In genomic region chr1:180899262-180899661, GRCh38 we compare ENCODE assay signal across 19 cellular contexts. TPM values are rescaled to one million over a fixed set of nuclear protein-coding genes. Genes with fewer than 3 reads are reported as not detected.
DNase-seq lines count a peak whose midpoint lies in the region; ATAC-seq and TF ChIP-seq lines count a peak whose summit lies in the region.
"Had no signal": no experiment of that assay in that cellular context is flagged by ENCODE, and none has a peak within 500 bp of the region (broad histone marks: within the 10 kb centered on the region; RNA-seq: fewer than 3 reads in every experiment).

No MANE protein-coding gene starts in this region.

- intact Hi-C loops in activated CD4-positive, alpha-beta T cell treated with anti-CD3 and anti-CD28 coated beads, Interleukin-2, amount 10 ng/mL, durations not matched to agents 24 days and 14 days (cut with micrococcal nuclease) = no loop called here

- no peaks in the 10 kb centered on the region for H3K36me3 Mint-ChIP-seq in activated CD4-positive, alpha-beta T cell treated with anti-CD3 and anti-CD28 coated beads, Interleukin-2, amount 10 ng/mL, durations not matched to agents 24 days and 14 days (ENCODE audit: low read depth)
- no peaks in the 10 kb centered on the region; a peak in 1 of 7 replicates for H3K36me3 Mint-ChIP-seq in H9 (ENCODE audit: insufficient read depth in 1 of 3, low read depth in 3 of 3)
- H3K36me3 Mint-ChIP-seq in endothelial cell (ENCODE audit: low read depth, unreplicated experiment) = peaks cover 23% of the 10 kb centered on the region

- ATAC-seq in HG02938 (IDR thresholded peaks at IDR 0.05; ENCODE audit: unreplicated experiment) = no peak

- H3K14ac ChIP-seq in H9 (ENCODE audit: insufficient read depth, low read length) = peak overlapping the region; percentile 26; the same call in 1 of the 2 replicates
- H3K14ac ChIP-seq in neuronal stem cell (ENCODE audit: low read length) = peak overlapping the region; percentile 2

- H3K27me3 ChIP-seq in H9 (ENCODE audit: insufficient read depth, low read length) (no peaks in the 10 kb centered on the region), neuronal stem cell (ENCODE audit: control insufficient read depth in 3 of 3, insufficient read depth in 3 of 3, low read depth in 1 of 3, low read length in 3 of 3) (no peaks in the 10 kb centered on the region), suprapubic skin (no peaks in the 10 kb centered on the region)
- H3K27me3 ChIP-seq: BLaER1, SJCRH30 had no signal

- H2BK120ac ChIP-seq in H9 (ENCODE audit: low read depth, low read length, poor library complexity, severe bottlenecking) (no peak overlapping the region), neuronal stem cell (ENCODE audit: low read depth, low read length) (no peak overlapping the region)

- H2BK15ac ChIP-seq in H9 (ENCODE audit: low read depth, low read length) (no peak overlapping the region), neuronal stem cell (ENCODE audit: low read length) (no peak overlapping the region)

- H2AFZ ChIP-seq in H9 (ENCODE audit: low read length) = no peak overlapping the region
- H2AFZ ChIP-seq in neuronal stem cell (ENCODE audit: low read length) = no peak overlapping the region

- H3K9ac ChIP-seq in H9 (ENCODE audit: extremely low read depth, insufficient read length, low read length) (no peak overlapping the region), neuronal stem cell (ENCODE audit: low read depth, low read length, poor library complexity) (no peak overlapping the region)
- H3K9ac ChIP-seq: BLaER1 had no signal

- H3K4me3 Mint-ChIP-seq in activated CD4-positive, alpha-beta T cell treated with anti-CD3 and anti-CD28 coated beads, Interleukin-2, amount 10 ng/mL, durations not matched to agents 24 days and 14 days = no peak overlapping the region
- H3K4me3 Mint-ChIP-seq in H9 (no peak overlapping the region), endothelial cell (ENCODE audit: unreplicated experiment) (no peak overlapping the region)
- H3K4me3 Mint-ChIP-seq: CD4-positive, alpha-beta memory T cell; HFFc6 had no signal

- H2AK5ac ChIP-seq in H9 (ENCODE audit: insufficient read length, low read length) = no peak overlapping the region
- no peak overlapping the region for H2AK5ac ChIP-seq in neuronal stem cell (ENCODE audit: low read depth, low read length)

- no peaks in the 10 kb centered on the region for H3K27me3 Mint-ChIP-seq in activated CD4-positive, alpha-beta T cell treated with anti-CD3 and anti-CD28 coated beads, Interleukin-2, amount 10 ng/mL, durations not matched to agents 24 days and 14 days
- H3K27me3 Mint-ChIP-seq in H9 (ENCODE audit: low read depth) (peaks cover 5% of the 10 kb centered on the region), endothelial cell (ENCODE audit: unreplicated experiment) (peaks cover 19% of the 10 kb centered on the region)

- no peaks in the 10 kb centered on the region for H4K20me1 ChIP-seq in H9 (ENCODE audit: control insufficient read depth, insufficient read depth, insufficient read length)
- H4K20me1 ChIP-seq: BLaER1 had no signal

- H3K23me2 ChIP-seq in H9 (ENCODE audit: insufficient read length, low read depth, low read length, poor library complexity, severe bottlenecking) = no peaks in the 10 kb centered on the region

- no CpG with 5 or more reads among the region's 7 CpGs for WGBS in H9 (ENCODE audit: extremely low coverage, insufficient read length, low lambda C conversion rate)
- no CpG with 5 or more reads among the region's 7 CpGs for WGBS in neuronal stem cell (ENCODE audit: extremely low coverage in 2 of 2, insufficient read length in 2 of 2, insufficient replicate concordance in 1 of 2), 2 donors
- 100% methylated on average over 1 of the region's 7 CpGs for WGBS in suprapubic skin

- peaks cover 9% of the 10 kb centered on the region for H3K9me3 Mint-ChIP-seq in activated CD4-positive, alpha-beta T cell treated with anti-CD3 and anti-CD28 coated beads, Interleukin-2, amount 10 ng/mL, durations not matched to agents 24 days and 14 days
- H3K9me3 Mint-ChIP-seq in H9 (no peaks in the 10 kb centered on the region; a peak in 1 of 5 replicates), endothelial cell (ENCODE audit: unreplicated experiment) (no peaks in the 10 kb centered on the region)
- H3K9me3 Mint-ChIP-seq: HFFc6 had no signal

- H3K9me3 ChIP-seq in H9 (ENCODE audit: control insufficient read depth, low read depth, low read length) (no peaks in the 10 kb centered on the region), neuronal stem cell (replicated peaks in 1 of 2; ENCODE audit: control insufficient read depth in 2 of 2, insufficient read depth in 1 of 2, low read depth in 1 of 2, low read length in 2 of 2) (no peaks in the 10 kb centered on the region), suprapubic skin (no peaks in the 10 kb centered on the region)
- H3K9me3 ChIP-seq: SJCRH30 had no signal

- TF ChIP-seq POLR2A in suprapubic skin (IDR thresholded peaks at IDR 0.05) = no peak

- H3K18ac ChIP-seq in H9 (ENCODE audit: insufficient read length, low read depth, low read length) = no peak overlapping the region
- peak overlapping the region; percentile 67 for H3K18ac ChIP-seq in neuronal stem cell (ENCODE audit: low read length)

- H3K4me1 Mint-ChIP-seq in activated CD4-positive, alpha-beta T cell treated with anti-CD3 and anti-CD28 coated beads, Interleukin-2, amount 10 ng/mL, durations not matched to agents 24 days and 14 days = no peaks in the 10 kb centered on the region
- H3K4me1 Mint-ChIP-seq in H9 (peaks cover 14 to 25% of the 10 kb centered on the region in 2 experiments), endothelial cell (ENCODE audit: unreplicated experiment) (peaks cover 9% of the 10 kb centered on the region)
- H3K4me1 Mint-ChIP-seq: CD4-positive, alpha-beta memory T cell had no signal

- peaks cover 0 to 2% of the 10 kb centered on the region in 2 donors for H3K36me3 ChIP-seq in neuronal stem cell (replicated peaks in 1 of 2; ENCODE audit: control insufficient read depth in 2 of 2, insufficient read depth in 2 of 2, low read length in 2 of 2)
- H3K36me3 ChIP-seq in suprapubic skin = no peaks in the 10 kb centered on the region
- H3K36me3 ChIP-seq: BLaER1, SJCRH30 had no signal

- H2BK12ac ChIP-seq in H9 (ENCODE audit: insufficient read length, low read depth, low read length) (no peak overlapping the region), neuronal stem cell (ENCODE audit: low read length) (no peak overlapping the region)

- H3K4me1 ChIP-seq in H9 (ENCODE audit: insufficient read depth, low read length) (peaks cover 5% of the 10 kb centered on the region; the same call in 1 of the 2 replicates), neuronal stem cell (ENCODE audit: control insufficient read depth in 2 of 2, insufficient read depth in 1 of 2, low read depth in 1 of 2, low read length in 2 of 2) (peaks cover 0 to 9% of the 10 kb centered on the region in 2 donors), suprapubic skin (peaks cover 2% of the 10 kb centered on the region)
- H3K4me1 ChIP-seq: SJCRH30 had no signal

- no peak overlapping the region for H4K8ac ChIP-seq in H9 (replicated peaks; ENCODE audit: insufficient read length, low read depth, low read length)
- H4K8ac ChIP-seq in neuronal stem cell (ENCODE audit: low read depth, low read length) = no peak overlapping the region

- H3K79me1 ChIP-seq in H9 (ENCODE audit: insufficient read depth, low read depth, low read length, poor library complexity, severe bottlenecking) (no peaks in the 10 kb centered on the region), neuronal stem cell (ENCODE audit: low read depth, low read length) (no peaks in the 10 kb centered on the region)

- H2BK5ac ChIP-seq in H9 (ENCODE audit: insufficient read length, low read length) (no peak overlapping the region), neuronal stem cell (ENCODE audit: low read length) (no peak overlapping the region)

- TF ChIP-seq EP300 in suprapubic skin (IDR thresholded peaks at IDR 0.05) = no peak

- peak; percentile 41 for DNase-seq in activated CD4-positive, alpha-beta T cell treated with anti-CD3 and anti-CD28 coated beads, Interleukin-2, amount 10 ng/mL, durations not matched to agents 24 days and 14 days
- DNase-seq in activated CD4-positive, alpha-beta T cell treated with anti-CD3 and anti-CD28 coated beads for 4 hours = no peak
- DNase-seq in H9 (no peak), endothelial cell (ENCODE audit: low spot score) (no peak), neuronal stem cell (ENCODE audit: low spot score) (no peak), suprapubic skin (ENCODE audit: low spot score in 2 of 2) (no peak), GM20000 (ENCODE audit: low spot score) (no peak)
- DNase-seq: 8988T; CD4-positive, alpha-beta memory T cell; HFFc6; NCI-H1417 treated with DMSO at 0.1 percent for 48 hours; NCI-H187 treated with DMSO at 0.1 percent for 48 hours; NCI-H226; NCI-H524; SJCRH30 had no signal

- no peak for TF ChIP-seq CTCF in H9 (conservative IDR thresholded peaks at IDR 0.05)
- TF ChIP-seq CTCF in endothelial cell (IDR thresholded peaks at IDR 0.05; ENCODE audit: unreplicated experiment) = no peak
- no peak for TF ChIP-seq CTCF in suprapubic skin (IDR thresholded peaks at IDR 0.05)
- TF ChIP-seq CTCF in GM20000 (IDR thresholded peaks at IDR 0.05; ENCODE audit: extremely low read depth, missing control alignments) = no peak

- no peak overlapping the region for H3K27ac ChIP-seq in H9 (ENCODE audit: insufficient read length, low read depth, low read length)
- no peak overlapping the region for H3K27ac ChIP-seq in neuronal stem cell (replicated peaks; ENCODE audit: low read length)
- no peak overlapping the region for H3K27ac ChIP-seq in suprapubic skin
- H3K27ac ChIP-seq: BLaER1, SJCRH30 had no signal

- no peak overlapping the region for H4K5ac ChIP-seq in H9 (ENCODE audit: insufficient read length, low read depth, low read length)

- H3T11ph ChIP-seq in H9 (ENCODE audit: low read length) = no peak overlapping the region

- no peak overlapping the region for H3K4ac ChIP-seq in H9 (ENCODE audit: low read depth, low read length)
- H3K4ac ChIP-seq in neuronal stem cell (ENCODE audit: low read length) = no peak overlapping the region

- no peak overlapping the region for H3K27ac Mint-ChIP-seq in activated CD4-positive, alpha-beta T cell treated with anti-CD3 and anti-CD28 coated beads, Interleukin-2, amount 10 ng/mL, durations not matched to agents 24 days and 14 days
- H3K27ac Mint-ChIP-seq in H9 = no peak overlapping the region
- peak overlapping the region; percentile 30 for H3K27ac Mint-ChIP-seq in endothelial cell (ENCODE audit: unreplicated experiment)

- H3K23ac ChIP-seq in H9 (ENCODE audit: insufficient read length, low read depth, low read length) (no peak overlapping the region), neuronal stem cell (ENCODE audit: low read depth, low read length, poor library complexity) (peak overlapping the region; percentile 34)

- no peak overlapping the region for H3K56ac ChIP-seq in H9 (ENCODE audit: insufficient read length, low read depth, low read length)

- no peaks in the 10 kb centered on the region for H3K79me2 ChIP-seq in H9 (ENCODE audit: insufficient read depth, low read length)

- no peak overlapping the region for H4K91ac ChIP-seq in H9 (ENCODE audit: insufficient read length, low read depth, low read length)
- H4K91ac ChIP-seq in neuronal stem cell (ENCODE audit: low read depth, low read length, poor library complexity) = no peak overlapping the region

- H3K4me3 ChIP-seq in neuronal stem cell (ENCODE audit: low read length in 2 of 2) (no peak overlapping the region), suprapubic skin (no peak overlapping the region)
- H3K4me3 ChIP-seq: BLaER1, SJCRH30 had no signal

- H3K4me2 ChIP-seq in H9 (ENCODE audit: insufficient read depth, insufficient read length, low read length) = no peak overlapping the region
- no peak overlapping the region for H3K4me2 ChIP-seq in neuronal stem cell (ENCODE audit: insufficient read depth, low read length, poor library complexity, severe bottlenecking)

- no peak overlapping the region for H2BK20ac ChIP-seq in H9 (ENCODE audit: low read depth, low read length, poor library complexity, severe bottlenecking)

RNA-seq across cellular contexts. Expression of gene KIAA1614, which starts 13.4 kb away (rescaled TPM):
- 0.16 and 0.26 TPM in 2 replicates for total RNA-seq in activated CD4-positive, alpha-beta T cell treated with anti-CD3 and anti-CD28 coated beads, Interleukin-2, amount 10 ng/mL, durations not matched to agents 24 days and 14 days
- total RNA-seq in H9 (2021) = 0.88 and 1.3 TPM in 2 replicates
- 2.6 TPM for total RNA-seq in endothelial cell (ENCODE audit: unreplicated experiment)
- polyA plus RNA-seq in neuronal stem cell (2013, experiment 1 of 2) = 3.4 TPM
- 3.7 TPM for polyA plus RNA-seq in neuronal stem cell (2013, experiment 2 of 2)
- total RNA-seq in suprapubic skin = 1 to 10 TPM; 1.8 to 7.9 (median 5.5) TPM
- total RNA-seq: H4, HT-29 had no signal
- polyA plus RNA-seq: CD4-positive, alpha-beta memory T cell had no signal
